10 cellular contexts compared by ENCODE assay signal in genomic region chr6:158762787-158763439, GRCh38. TPM values are rescaled to one million over a fixed set of nuclear protein-coding genes. Genes with fewer than 3 reads are reported as not detected.
DNase-seq lines count a peak whose midpoint lies in the region; ATAC-seq and TF ChIP-seq lines count a peak whose summit lies in the region.
"Had no signal": no experiment of that assay in that cellular context is flagged by ENCODE, and none has a peak within 500 bp of the region (broad histone marks: within the 10 kb centered on the region; RNA-seq: fewer than 3 reads in every experiment).

No MANE protein-coding gene starts in this region.

- H3K27me3 Mint-ChIP-seq in natural killer cell (ENCODE audit: low read depth in 2 of 2) (no peaks in the 10 kb centered on the region), immature natural killer cell (ENCODE audit: low read depth in 3 of 3) (peaks cover 4 to 27% (median 22%) of the 10 kb centered on the region in 3 donors)
- H3K27me3 Mint-ChIP-seq in natural killer cell treated with Interleukin-12 subunit alpha and Interleukin-12 subunit beta and Interleukin-15 and Interleukin-18, amount 100 ng/mL, for 72 hours, result no peaks in the 10 kb centered on the region
- no peaks in the 10 kb centered on the region for H3K27me3 Mint-ChIP-seq in activated T-helper 17 cell treated with anti-CD3 and anti-CD28 coated beads, Interleukin-2, amount 50 U/mL, for 72 hours

- ATAC-seq in natural killer cell, result no peak
- ATAC-seq in natural killer cell treated with Interleukin-12 subunit alpha and Interleukin-12 subunit beta and Interleukin-15 and Interleukin-18, amount 100 ng/mL, for 72 hours, result no peak
- ATAC-seq in activated T-helper 17 cell treated with anti-CD3 and anti-CD28 coated beads, Interleukin-2, amount 50 U/mL, for 72 hours (replicated peaks), result no peak
- ATAC-seq in HG02588 (IDR thresholded peaks at IDR 0.05; ENCODE audit: unreplicated experiment), result no peak
- no peak for ATAC-seq in HG02759 (IDR thresholded peaks at IDR 0.05; ENCODE audit: unreplicated experiment)

- H3K9me3 Mint-ChIP-seq in natural killer cell (no peaks in the 10 kb centered on the region), immature natural killer cell (no peaks in the 10 kb centered on the region)
- no peaks in the 10 kb centered on the region for H3K9me3 Mint-ChIP-seq in natural killer cell treated with Interleukin-12 subunit alpha and Interleukin-12 subunit beta and Interleukin-15 and Interleukin-18, amount 100 ng/mL, for 72 hours
- H3K9me3 Mint-ChIP-seq in activated T-helper 17 cell treated with anti-CD3 and anti-CD28 coated beads, Interleukin-2, amount 50 U/mL, for 72 hours, result no peaks in the 10 kb centered on the region

- no peak overlapping the region for H3K4me3 Mint-ChIP-seq in natural killer cell
- no peak overlapping the region for H3K4me3 Mint-ChIP-seq in natural killer cell treated with Interleukin-12 subunit alpha and Interleukin-12 subunit beta and Interleukin-15 and Interleukin-18, amount 100 ng/mL, for 72 hours
- no peak overlapping the region for H3K4me3 Mint-ChIP-seq in activated T-helper 17 cell treated with anti-CD3 and anti-CD28 coated beads, Interleukin-2, amount 50 U/mL, for 72 hours
- H3K4me3 Mint-ChIP-seq in immature natural killer cell, result no peak overlapping the region

- DNase-seq in natural killer cell (no peak), immature natural killer cell (no peak), GM20000 (ENCODE audit: low spot score) (no peak)
- no peak for DNase-seq in natural killer cell treated with Interleukin-12 subunit alpha and Interleukin-12 subunit beta and Interleukin-15 and Interleukin-18, amount 100 ng/mL, for 72 hours (ENCODE audit: low spot score)
- DNase-seq in stimulated activated CD4-positive, alpha-beta T cell treated with anti-CD3 and anti-CD28 coated beads, Interleukin-12 subunit alpha, Interleukin-12 subunit beta, amount 100 ng/mL, for 4 hours, result no peak
- DNase-seq: activated CD4-positive, alpha-beta T cell treated with anti-CD3 and anti-CD28 coated beads for 4 hours; BE2C had no signal

- H3K36me3 Mint-ChIP-seq in natural killer cell (peaks cover 20% of the 10 kb centered on the region), immature natural killer cell (peaks cover 10 to 51% (median 18%) of the 10 kb centered on the region in 3 donors)
- H3K36me3 Mint-ChIP-seq in natural killer cell treated with Interleukin-12 subunit alpha and Interleukin-12 subunit beta and Interleukin-15 and Interleukin-18, amount 100 ng/mL, for 72 hours, result peaks cover 20% of the 10 kb centered on the region
- peaks cover 98% of the 10 kb centered on the region for H3K36me3 Mint-ChIP-seq in activated T-helper 17 cell treated with anti-CD3 and anti-CD28 coated beads, Interleukin-2, amount 50 U/mL, for 72 hours (ENCODE audit: low read depth)

- TF ChIP-seq CTCF in natural killer cell (IDR thresholded peaks at IDR 0.05) (no peak), GM20000 (IDR thresholded peaks at IDR 0.05; ENCODE audit: extremely low read depth, missing control alignments) (no peak)

- intact Hi-C loops in natural killer cell (cut with micrococcal nuclease), result no loop called here

- H3K4me1 Mint-ChIP-seq in natural killer cell, result peaks cover 5% of the 10 kb centered on the region in 2 donors
- peaks cover 4 to 18% of the 10 kb centered on the region in 2 donors for H3K4me1 Mint-ChIP-seq in natural killer cell treated with Interleukin-12 subunit alpha and Interleukin-12 subunit beta and Interleukin-15 and Interleukin-18, amount 100 ng/mL, for 72 hours (ENCODE audit: low read depth in 2 of 2)
- peaks cover 6% of the 10 kb centered on the region for H3K4me1 Mint-ChIP-seq in activated T-helper 17 cell treated with anti-CD3 and anti-CD28 coated beads, Interleukin-2, amount 50 U/mL, for 72 hours
- H3K4me1 Mint-ChIP-seq in immature natural killer cell, result peaks cover 0 to 2% of the 10 kb centered on the region in 2 donors

- H3K27ac Mint-ChIP-seq in natural killer cell, result peak overlapping the region; percentile 17 to 75
- peak overlapping the region in 1 of 2 donors; percentile 78 for H3K27ac Mint-ChIP-seq in natural killer cell treated with Interleukin-12 subunit alpha and Interleukin-12 subunit beta and Interleukin-15 and Interleukin-18, amount 100 ng/mL, for 72 hours
- peak overlapping the region; percentile 64 for H3K27ac Mint-ChIP-seq in activated T-helper 17 cell treated with anti-CD3 and anti-CD28 coated beads, Interleukin-2, amount 50 U/mL, for 72 hours
- H3K27ac Mint-ChIP-seq in immature natural killer cell, result peak overlapping the region; percentile 4 to 83 (median 53)

RNA-seq across cellular contexts. Expression of gene EZR, which starts 56.3 kb away (rescaled TPM):
- total RNA-seq in natural killer cell, result 100 to 1,000 TPM; 119 to 157 (median 133) TPM
- total RNA-seq in natural killer cell treated with Interleukin-12 subunit alpha and Interleukin-12 subunit beta and Interleukin-15 and Interleukin-18, amount 100 ng/mL, for 72 hours, result 100 to 1,000 TPM in 1 of 2 donors, 10 to 100 TPM in 1; 71.0 to 135 TPM
- 100 to 1,000 TPM; 159 to 212 TPM for total RNA-seq in activated T-helper 17 cell treated with anti-CD3 and anti-CD28 coated beads, Interleukin-2, amount 50 U/mL, for 72 hours
- 100 to 1,000 TPM; 129 to 153 (median 139) TPM for polyA plus RNA-seq in immature natural killer cell
